In genomic region chr12:52175411-52176350, GRCh38 we compare ENCODE assay signal across 8 cellular contexts. TPM values are rescaled to one million over a fixed set of nuclear protein-coding genes. Genes with fewer than 3 reads are reported as not detected.
DNase-seq lines count a peak whose midpoint lies in the region; ATAC-seq, FAIRE-seq and TF ChIP-seq lines count a peak whose summit lies in the region.

No MANE protein-coding gene starts in this region.

- H3K36me3 ChIP-seq in upper lobe of left lung: no peaks in the 10 kb centered on the region
- no peaks in the 10 kb centered on the region for H3K36me3 ChIP-seq in small intestine (ENCODE audit: control insufficient read depth in 2 of 2, insufficient read depth in 2 of 2, low read length in 2 of 2)

- ATAC-seq in upper lobe of left lung (ENCODE audit: low FRiP score in 2 of 2): no peak

- TF ChIP-seq POLR2A in upper lobe of left lung (IDR thresholded peaks at IDR 0.05): no peak

- peaks cover 0 to 11% (median 1%) of the 10 kb centered on the region in 4 donors for H3K4me1 ChIP-seq in upper lobe of left lung
- no peaks in the 10 kb centered on the region for H3K4me1 ChIP-seq in small intestine (ENCODE audit: control insufficient read depth in 2 of 2, insufficient read depth in 1 of 2, low read depth in 1 of 2, low read length in 1 of 2)

- FAIRE-seq in small intestine (lab: Jason Lieb, UNC): no peak

- WGBS in upper lobe of left lung, 2 donors: 52 to 66% methylated on average over 11 to 17 of the region's 20 CpGs
- WGBS in small intestine, 3 donors: 77 to 80% (median 77%) methylated on average over 20 of the region's 20 CpGs

- DNase-seq in NCI-H2227 (lab: John Stamatoyannopoulos, UW; ENCODE audit: unreplicated experiment) (peak; percentile 13), NCI-H2227 treated with DMSO at 0.1 percent for 48 hours (lab: John Stamatoyannopoulos, UW) (no peak), NOMO-1 treated with dmso at 0.1 percent for 144 hours (lab: John Stamatoyannopoulos, UW; ENCODE audit: unreplicated experiment) (peak; percentile 95), fibroblast of the aortic adventitia (ENCODE audit: low read depth) (no peak), upper lobe of left lung (no peak), small intestine (no peak), 8988T (no peak)
- no peak for DNase-seq in NK-92 treated with Interleukin-12 subunit alpha and Interleukin-12 subunit beta, amount 100 ng/mL, for 24 hours (lab: John Stamatoyannopoulos, UW)

- H3K4me3 ChIP-seq in fibroblast of the aortic adventitia (ENCODE audit: low read depth, low read length) (no peak overlapping the region), upper lobe of left lung (no peak overlapping the region), small intestine (ENCODE audit: low read depth in 1 of 2, low read length in 2 of 2) (no peak overlapping the region)

- H3K9me3 ChIP-seq in upper lobe of left lung (no peaks in the 10 kb centered on the region), small intestine (ENCODE audit: control insufficient read depth, low read depth) (no peaks in the 10 kb centered on the region)

- no peak for TF ChIP-seq EP300 in upper lobe of left lung (IDR thresholded peaks at IDR 0.05)

- TF ChIP-seq CTCF in fibroblast of the aortic adventitia (IDR thresholded peaks at IDR 0.05; ENCODE audit: insufficient read depth, low read length) (peak; percentile 24), upper lobe of left lung (IDR thresholded peaks at IDR 0.05) (peak in 5 of 6 experiments; percentile 18 to 57 (median 41))

- H3K27me3 ChIP-seq in upper lobe of left lung (no peaks in the 10 kb centered on the region), small intestine (ENCODE audit: control insufficient read depth in 2 of 2, insufficient read depth in 2 of 2, low read length in 2 of 2) (no peaks in the 10 kb centered on the region)

- H3K27ac ChIP-seq in upper lobe of left lung (peak overlapping the region; percentile 76 to 81 (median 78)), small intestine (ENCODE audit: low read depth in 1 of 2, low read length in 1 of 2) (no peak overlapping the region)

RNA-seq across cellular contexts. Expression of gene KRT80, which starts 16.1 kb away (rescaled TPM):
- total RNA-seq in fibroblast of the aortic adventitia (ENCODE audit: low replicate concordance) (0.25 and 0.36 TPM in 2 replicates), upper lobe of left lung (10 to 100 TPM in 2 of 6 donors, 1 to 10 TPM in 4; 2.1 to 15.2 (median 6.6) TPM)
- 1 to 10 TPM in 1 of 3 donors, under 1 TPM in 2; 0.27 to 3.2 (median 0.89) TPM for polyA plus RNA-seq in small intestine

RNA-seq across cellular contexts. Expression of gene KRT7, which starts 57.4 kb away (rescaled TPM):
- total RNA-seq in fibroblast of the aortic adventitia (ENCODE audit: low replicate concordance) (1.4 and 20.0 TPM in 2 replicates), upper lobe of left lung (1,000 to 10,000 TPM in 2 of 6 donors, 100 to 1,000 TPM in 4; 247 to 1,279 (median 821) TPM)
- polyA plus RNA-seq in small intestine: 10 to 100 TPM in 1 of 3 donors, 1 to 10 TPM in 2; 2.2 to 10.1 (median 3.9) TPM

Comparison
In these comparisons a context has a peak if more than half of its experiments do, and no peak if none do; other contexts are left out.
1. DNase-seq: peak in NCI-H2227 (single experiment) and NOMO-1 treated with dmso at 0.1 percent for 144 hours (single experiment); none in NCI-H2227 treated with DMSO at 0.1 percent for 48 hours (single experiment), fibroblast of the aortic adventitia (single experiment), upper lobe of left lung (0 of 2), NK-92 treated with Interleukin-12 subunit alpha and Interleukin-12 subunit beta, amount 100 ng/mL, for 24 hours (single experiment), small intestine (single experiment) and 8988T (single experiment).
2. H3K27ac ChIP-seq: peak in upper lobe of left lung (4 of 4); none in small intestine (0 of 2).
3. RNA of gene KRT7, which starts 57.4 kb away (total RNA-seq): 247 to 1,279 TPM in upper lobe of left lung; 1.4 to 20.0 TPM in fibroblast of the aortic adventitia; every median in the first group is over 10 times any median in the second.